ENCODE assay signal across 11 cellular contexts in the genomic region with DNA sequence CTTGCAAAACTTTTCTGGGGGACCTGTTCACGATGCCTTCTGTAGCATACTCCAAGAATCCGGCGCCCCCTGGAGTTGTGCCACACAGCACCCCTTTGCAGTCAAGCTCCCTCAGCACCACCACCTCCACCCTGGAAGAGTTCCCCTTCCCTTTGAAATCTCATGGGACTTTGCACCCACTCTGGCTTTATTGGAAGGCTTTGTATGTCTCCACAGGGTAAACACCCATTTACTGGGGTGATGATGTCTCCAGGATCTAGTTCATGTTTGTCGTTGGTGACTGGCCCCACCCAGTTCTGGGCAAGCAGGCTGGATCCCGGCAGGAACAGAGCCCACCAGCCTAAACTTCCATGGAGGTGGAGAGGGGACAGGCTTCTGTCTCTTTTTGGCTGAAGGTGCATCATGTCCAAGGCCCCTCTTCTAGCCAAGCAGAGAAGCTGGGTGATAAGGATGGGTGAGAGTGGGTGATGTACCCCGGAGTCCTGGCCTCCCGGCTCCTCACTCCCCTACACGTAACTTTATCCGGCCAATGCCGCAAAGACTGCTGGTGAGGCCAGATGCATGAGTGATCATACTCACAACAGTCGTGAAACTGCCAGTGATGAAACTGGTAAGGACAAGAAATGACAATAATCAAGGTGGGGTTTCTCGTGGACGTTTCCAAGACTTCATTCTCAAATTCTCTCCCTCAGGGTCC. TPM values are rescaled to one million over a fixed set of nuclear protein-coding genes. Genes with fewer than 3 reads are reported as not detected.
DNase-seq lines count a peak whose midpoint lies in the region; ATAC-seq and TF ChIP-seq lines count a peak whose summit lies in the region.
"Had no signal": no experiment of that assay in that cellular context is flagged by ENCODE, and none has a peak within 500 bp of the region (broad histone marks: within the 10 kb centered on the region; RNA-seq: fewer than 3 reads in every experiment).

No MANE protein-coding gene starts in this region.

- H3F3A ChIP-seq in neural progenitor cell (ENCODE audit: low read depth), result peaks cover 16% of the 10 kb centered on the region

- peaks cover 0 to 11% of the 10 kb centered on the region in 2 experiments; a peak in 1 of 4 replicates for H3K79me1 ChIP-seq in IMR-90 (ENCODE audit: low read depth in 1 of 2, low read length in 2 of 2)

- H4K20me1 ChIP-seq in IMR-90 (ENCODE audit: insufficient read depth, low read length) (no peaks in the 10 kb centered on the region), neural progenitor cell (ENCODE audit: low read depth) (no peaks in the 10 kb centered on the region)

- H3K36me3 ChIP-seq in IMR-90 (ENCODE audit: control insufficient read depth, insufficient read depth, low read length) (no peaks in the 10 kb centered on the region), neural progenitor cell (no peaks in the 10 kb centered on the region)
- no peaks in the 10 kb centered on the region for H3K36me3 ChIP-seq in CD8-positive, alpha-beta T cell (ENCODE audit: insufficient read depth, low read length)

- H3K4me1 ChIP-seq in IMR-90 (ENCODE audit: control insufficient read depth, insufficient read depth, low read length) (peaks cover 11% of the 10 kb centered on the region), neural progenitor cell (peaks cover 38% of the 10 kb centered on the region)
- peaks cover 18% of the 10 kb centered on the region for H3K4me1 ChIP-seq in CD8-positive, alpha-beta T cell (ENCODE audit: insufficient read depth, low read length)

- peaks cover 52% of the 10 kb centered on the region for H3K4me1 Mint-ChIP-seq in neural progenitor cell
- H3K4me1 Mint-ChIP-seq in CD8-positive, alpha-beta T cell (ENCODE audit: low read depth), result peaks cover 25% of the 10 kb centered on the region

- no peak overlapping the region; a peak in 1 of 4 replicates for H4K8ac ChIP-seq in IMR-90 (ENCODE audit: low read depth in 2 of 2, low read length in 2 of 2)

- WGBS in IMR-90 (ENCODE audit: extremely low coverage in 2 of 2, insufficient read length in 1 of 2), 2 experiments, result 60% methylated on average over 1 of the region's 13 CpGs; no CpG with 5 or more reads in 1 of the 2 experiments

- H3K9me3 ChIP-seq in IMR-90 (ENCODE audit: control insufficient read depth, insufficient read depth, low read length), result no peaks in the 10 kb centered on the region
- no peaks in the 10 kb centered on the region for H3K9me3 ChIP-seq in neural progenitor cell (ENCODE audit: low read depth)
- H3K9me3 ChIP-seq in CD8-positive, alpha-beta T cell (ENCODE audit: low read length), result no peaks in the 10 kb centered on the region

- no peak overlapping the region for H3K9ac ChIP-seq in IMR-90 (ENCODE audit: low read depth, low read length)
- H3K9ac ChIP-seq in neural progenitor cell, result no peak overlapping the region

- BruUV-seq in IMR-90 (replicated peaks; lab: Mats Ljungman, UMichigan), result no TSS peak

- no peak overlapping the region for H4K5ac ChIP-seq in IMR-90 (ENCODE audit: low read depth, low read length)

- no peak overlapping the region for H3K4me3 Mint-ChIP-seq in neural progenitor cell
- no peak overlapping the region for H3K4me3 Mint-ChIP-seq in CD8-positive, alpha-beta T cell

- peak overlapping the region; percentile 80 for H3K27ac Mint-ChIP-seq in neural progenitor cell
- no peak overlapping the region for H3K27ac Mint-ChIP-seq in CD8-positive, alpha-beta T cell

- peak overlapping the region; percentile 47 for H3K4ac ChIP-seq in IMR-90 (ENCODE audit: low read depth, low read length)

- no peak overlapping the region; the same call in 2 of the 3 replicates for H2BK15ac ChIP-seq in IMR-90 (ENCODE audit: low read depth, low read length)

- peak overlapping the region; percentile 91 for H2AK9ac ChIP-seq in IMR-90 (replicated peaks; ENCODE audit: low read depth, low read length, poor library complexity)

- in situ Hi-C loops in IMR-90 (cut with MboI; ENCODE audit: low sequenced_read_pairs), result no loop called here

- H3K27me3 Mint-ChIP-seq in neural progenitor cell (ENCODE audit: insufficient read depth, low read depth), result peaks cover 20% of the 10 kb centered on the region
- H3K27me3 Mint-ChIP-seq in CD8-positive, alpha-beta T cell (ENCODE audit: low read depth), result peaks cover 12% of the 10 kb centered on the region

- H3K27ac ChIP-seq in IMR-90 (ENCODE audit: insufficient read depth, low read length), result no peak overlapping the region
- H3K27ac ChIP-seq in neural progenitor cell, result no peak overlapping the region
- H3K27ac ChIP-seq in CD8-positive, alpha-beta T cell (ENCODE audit: low read depth, low read length), result no peak overlapping the region

- CTCF ChIA-PET in IMR-90 (lab: Yijun Ruan, JAX), result no interaction called here
- CTCF ChIA-PET in CD8-positive, alpha-beta T cell (lab: Charles Lee), result interaction anchor here (1.1 kb wide), 1 partner anchor 25 kb away, joined by 3 read pairs; no protein-coding TSS in a partner anchor

- H3K4me2 ChIP-seq in IMR-90 (ENCODE audit: low read depth, low read length) (no peak overlapping the region), neural progenitor cell (peak overlapping the region; percentile 63)

- no peak overlapping the region for H3K4me3 ChIP-seq in IMR-90 (ENCODE audit: insufficient read depth, low read depth, low read length)
- no peak overlapping the region for H3K4me3 ChIP-seq in epithelial cell of esophagus (ENCODE audit: low read length)
- no peak overlapping the region for H3K4me3 ChIP-seq in neural progenitor cell
- H3K4me3 ChIP-seq in CD8-positive, alpha-beta T cell (ENCODE audit: low read depth, low read length), result no peak overlapping the region
- H3K4me3 ChIP-seq: GM12878 had no signal

- H3K36me3 Mint-ChIP-seq in neural progenitor cell, result no peaks in the 10 kb centered on the region
- no peaks in the 10 kb centered on the region for H3K36me3 Mint-ChIP-seq in CD8-positive, alpha-beta T cell

- no peak overlapping the region for H4K91ac ChIP-seq in IMR-90 (ENCODE audit: insufficient read depth, low read depth, low read length)

- dilution Hi-C loops in IMR-90 (cut with HindIII; ENCODE audit: low sequenced_read_pairs, unreplicated experiment), result no loop called here

- TF ChIP-seq POLR2A in IMR-90 (IDR thresholded peaks at IDR 0.05; ENCODE audit: low read depth, low read length), result no peak

- H3K23ac ChIP-seq in IMR-90 (ENCODE audit: low read depth, low read length), result no peak overlapping the region

- TF ChIP-seq CTCF in IMR-90 (conservative IDR thresholded peaks at IDR 0.05; ENCODE audit: low read depth, low read length), result no peak
- TF ChIP-seq CTCF in epithelial cell of esophagus (IDR thresholded peaks at IDR 0.05; ENCODE audit: insufficient read depth, low read depth, low read length, missing control alignments), result peak; percentile 1
- peak; percentile 3 for TF ChIP-seq CTCF in neural progenitor cell (IDR thresholded peaks at IDR 0.05)
- TF ChIP-seq CTCF in CD8-positive, alpha-beta T cell (IDR thresholded peaks at IDR 0.05), result no peak

- H2AFZ ChIP-seq in IMR-90 (replicated peaks; ENCODE audit: low read length, poor library complexity) (peak overlapping the region; percentile 19), neural progenitor cell (replicated peaks) (no peak overlapping the region)

- DNase-seq in COLO668 (lab: John Stamatoyannopoulos, UW; ENCODE audit: unreplicated experiment) (peak; percentile 74), IMR-90 (no peak), epithelial cell of esophagus (ENCODE audit: low read depth) (no peak), neural progenitor cell (ENCODE audit: low spot score) (no peak), Right ventricle myocardium superior (no peak)
- no peak for DNase-seq in CD8-positive, alpha-beta T cell
- DNase-seq: activated CD4-positive, alpha-beta T cell treated with anti-CD3 and anti-CD28 coated beads for 48 hours; NCI-H2227 treated with DMSO at 0.1 percent for 48 hours had no signal

- ATAC-seq in IMR-90 (ENCODE audit: low read depth), result no peak
- ATAC-seq in HG03442 (IDR thresholded peaks at IDR 0.05; ENCODE audit: unreplicated experiment), result no peak
- no peak for ATAC-seq in CD8-positive, alpha-beta T cell
- no peak for ATAC-seq in HG03159 (IDR thresholded peaks at IDR 0.05; ENCODE audit: unreplicated experiment)
- no peak for ATAC-seq in Right ventricle myocardium superior (ENCODE audit: poor library complexity)
- ATAC-seq: GM12878 had no signal

- no peak overlapping the region for H2BK5ac ChIP-seq in IMR-90 (ENCODE audit: low read depth, low read length, poor library complexity, severe bottlenecking)

- peaks cover 31% of the 10 kb centered on the region for H3K9me1 ChIP-seq in IMR-90 (ENCODE audit: insufficient read depth, low read length)

- no peak for TF ChIP-seq RAD21 in IMR-90 (IDR thresholded peaks at IDR 0.05; ENCODE audit: low read length)

- no peaks in the 10 kb centered on the region for H3K27me3 ChIP-seq in IMR-90 (ENCODE audit: control insufficient read depth, insufficient read depth, low read length)
- peaks cover 9% of the 10 kb centered on the region for H3K27me3 ChIP-seq in neural progenitor cell
- H3K27me3 ChIP-seq in CD8-positive, alpha-beta T cell (ENCODE audit: insufficient read depth, low read length), result no peaks in the 10 kb centered on the region

- intact Hi-C loops in IMR-90 (cut with micrococcal nuclease) (no loop called here), Right ventricle myocardium superior (cut with DNase I) (no loop called here)
- intact Hi-C loops in CD8-positive, alpha-beta T cell (cut with DNase I, micrococcal nuclease), result no loop called here

- no peaks in the 10 kb centered on the region for H3K79me2 ChIP-seq in neural progenitor cell (ENCODE audit: low read depth)

- H2BK20ac ChIP-seq in IMR-90 (ENCODE audit: low read depth, low read length), result peak overlapping the region; percentile 32; the same call in 1 of the 2 replicates

- H3K56ac ChIP-seq in IMR-90 (ENCODE audit: extremely low read depth, insufficient read depth, low read length), result no peak overlapping the region

- H2BK120ac ChIP-seq in IMR-90 (ENCODE audit: low read depth, low read length), result 0 out of 2 replicates have a peak overlapping the region, but pooled peaks have one; percentile 13

- H3K18ac ChIP-seq in IMR-90 (ENCODE audit: low read depth, low read length), result no peak overlapping the region

- peak overlapping the region; percentile 79 for H2AK5ac ChIP-seq in IMR-90 (ENCODE audit: low read depth, low read length)

- POLR2A ChIA-PET in IMR-90 (lab: Charles Lee; ENCODE audit: unreplicated experiment), result interaction anchor here (0.7 kb wide), 1 partner anchor 1872 kb away, joined by 3 read pairs; no protein-coding TSS in a partner anchor
- POLR2A ChIA-PET in CD8-positive, alpha-beta T cell (lab: Charles Lee), result no interaction called here

- H3K14ac ChIP-seq in IMR-90 (replicated peaks; ENCODE audit: low read depth, low read length), result peak overlapping the region; percentile 85

- H3K9me3 Mint-ChIP-seq in neural progenitor cell, result no peaks in the 10 kb centered on the region
- no peaks in the 10 kb centered on the region for H3K9me3 Mint-ChIP-seq in CD8-positive, alpha-beta T cell

RNA-seq across cellular contexts. Expression of gene CLDN4, which starts 0.7 kb away (rescaled TPM):
- total RNA-seq in IMR-90 (2012; rRNA removed) (2.9 and 3.9 TPM in 2 replicates), neural progenitor cell (ENCODE audit: low replicate concordance) (2.8 TPM in 1 of 2 replicates, not detected in the other), Right ventricle myocardium superior (0.11 TPM)
- 3.8 and 4.4 TPM in 2 replicates for polyA plus RNA-seq in IMR-90 (2012; rRNA removed)
- polyA plus RNA-seq in IMR-90 (2012; cell fraction: cytosol; rRNA removed), result 2.4 and 4.7 TPM in 2 replicates
- 1.9 and 4.8 TPM in 2 replicates for polyA plus RNA-seq in IMR-90 (2012; cell fraction: nucleus; rRNA removed; ENCODE audit: low replicate concordance)
- not detected for total RNA-seq in CD8-positive, alpha-beta T cell

RNA-seq across cellular contexts. Expression of gene METTL27, which starts 12.2 kb away (rescaled TPM):
- 1.7 and 2.3 TPM in 2 replicates for total RNA-seq in IMR-90 (2012; rRNA removed)
- polyA plus RNA-seq in IMR-90 (2012; rRNA removed), result 4.3 and 5.2 TPM in 2 replicates
- polyA plus RNA-seq in IMR-90 (2012; cell fraction: cytosol; rRNA removed), result 5.0 and 8.7 TPM in 2 replicates
- polyA plus RNA-seq in IMR-90 (2012; cell fraction: nucleus; rRNA removed; ENCODE audit: low replicate concordance), result 4.1 and 6.2 TPM in 2 replicates
- 10.5 and 12.0 TPM in 2 replicates for total RNA-seq in neural progenitor cell (ENCODE audit: low replicate concordance)
- not detected for total RNA-seq in CD8-positive, alpha-beta T cell
- total RNA-seq in Right ventricle myocardium superior, result 0.43 TPM

RNA-seq across cellular contexts. Expression of gene TMEM270, which starts 30.9 kb away (rescaled TPM):
- total RNA-seq in IMR-90 (2012; rRNA removed) (not detected in 2 replicates), neural progenitor cell (ENCODE audit: low replicate concordance) (not detected in 2 replicates), Right ventricle myocardium superior (not detected)
- polyA plus RNA-seq in IMR-90 (2012; rRNA removed), result 0.17 TPM in 1 of 2 replicates, not detected in the other
- 0.19 TPM in 1 of 2 replicates, not detected in the other for polyA plus RNA-seq in IMR-90 (2012; cell fraction: cytosol; rRNA removed)
- not detected in 2 replicates for polyA plus RNA-seq in IMR-90 (2012; cell fraction: nucleus; rRNA removed; ENCODE audit: low replicate concordance)
- not detected for total RNA-seq in CD8-positive, alpha-beta T cell
- total RNA-seq: GM12878 had no signal
- polyA plus RNA-seq: GM12878 had no signal

RNA-seq across cellular contexts. Expression of gene CLDN3, which starts 60.0 kb away (rescaled TPM):
- total RNA-seq in IMR-90 (2012; rRNA removed), result 0.18 TPM in 1 of 2 replicates, not detected in the other
- polyA plus RNA-seq in IMR-90 (2012; rRNA removed), result 0.12 and 0.16 TPM in 2 replicates
- 0.30 and 0.37 TPM in 2 replicates for polyA plus RNA-seq in IMR-90 (2012; cell fraction: cytosol; rRNA removed)
- polyA plus RNA-seq in IMR-90 (2012; cell fraction: nucleus; rRNA removed; ENCODE audit: low replicate concordance), result 0.12 TPM in 1 of 2 replicates, not detected in the other
- total RNA-seq in neural progenitor cell (ENCODE audit: low replicate concordance), result 1.6 and 14.2 TPM in 2 replicates
- total RNA-seq in CD8-positive, alpha-beta T cell, result not detected
- total RNA-seq in Right ventricle myocardium superior, result not detected
- total RNA-seq: GM12878 had no signal

Comparison
In these comparisons a context has a peak if more than half of its experiments do, and no peak if none do; other contexts are left out.
1. CTCF ChIP-seq: peak in epithelial cell of esophagus (single experiment) and neural progenitor cell (single experiment); none in IMR-90 (single experiment) and CD8-positive, alpha-beta T cell (single experiment).